ENCODE assay signal across 1 cellular context in the genomic region with DNA sequence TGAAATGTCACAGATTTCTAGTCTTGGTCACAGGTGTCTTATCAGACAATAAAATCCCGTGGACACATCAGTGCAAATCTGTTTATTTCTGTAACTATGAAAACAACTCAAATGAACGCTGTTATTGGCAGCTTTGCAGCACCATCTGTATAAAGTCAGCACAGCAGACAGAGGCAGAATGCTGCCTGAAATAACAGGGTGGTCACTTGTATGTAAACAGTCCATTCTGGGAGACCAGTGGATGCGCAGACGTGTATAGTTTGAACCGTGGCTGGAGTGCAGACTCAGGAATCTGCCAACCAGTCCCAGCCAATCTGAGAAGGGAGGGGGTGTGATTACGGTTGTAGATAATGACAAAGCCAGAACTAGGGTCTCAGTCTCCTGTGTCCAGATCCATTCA.
TF ChIP-seq lines count a peak whose summit lies in the region.

No MANE protein-coding gene starts in this region.

TF ChIP-seq in SK-N-SH, 30 proteins besides CTCF, POLR2A, EP300 and RAD21 (continued from another document):
- TF ChIP-seq, protein P1, sequence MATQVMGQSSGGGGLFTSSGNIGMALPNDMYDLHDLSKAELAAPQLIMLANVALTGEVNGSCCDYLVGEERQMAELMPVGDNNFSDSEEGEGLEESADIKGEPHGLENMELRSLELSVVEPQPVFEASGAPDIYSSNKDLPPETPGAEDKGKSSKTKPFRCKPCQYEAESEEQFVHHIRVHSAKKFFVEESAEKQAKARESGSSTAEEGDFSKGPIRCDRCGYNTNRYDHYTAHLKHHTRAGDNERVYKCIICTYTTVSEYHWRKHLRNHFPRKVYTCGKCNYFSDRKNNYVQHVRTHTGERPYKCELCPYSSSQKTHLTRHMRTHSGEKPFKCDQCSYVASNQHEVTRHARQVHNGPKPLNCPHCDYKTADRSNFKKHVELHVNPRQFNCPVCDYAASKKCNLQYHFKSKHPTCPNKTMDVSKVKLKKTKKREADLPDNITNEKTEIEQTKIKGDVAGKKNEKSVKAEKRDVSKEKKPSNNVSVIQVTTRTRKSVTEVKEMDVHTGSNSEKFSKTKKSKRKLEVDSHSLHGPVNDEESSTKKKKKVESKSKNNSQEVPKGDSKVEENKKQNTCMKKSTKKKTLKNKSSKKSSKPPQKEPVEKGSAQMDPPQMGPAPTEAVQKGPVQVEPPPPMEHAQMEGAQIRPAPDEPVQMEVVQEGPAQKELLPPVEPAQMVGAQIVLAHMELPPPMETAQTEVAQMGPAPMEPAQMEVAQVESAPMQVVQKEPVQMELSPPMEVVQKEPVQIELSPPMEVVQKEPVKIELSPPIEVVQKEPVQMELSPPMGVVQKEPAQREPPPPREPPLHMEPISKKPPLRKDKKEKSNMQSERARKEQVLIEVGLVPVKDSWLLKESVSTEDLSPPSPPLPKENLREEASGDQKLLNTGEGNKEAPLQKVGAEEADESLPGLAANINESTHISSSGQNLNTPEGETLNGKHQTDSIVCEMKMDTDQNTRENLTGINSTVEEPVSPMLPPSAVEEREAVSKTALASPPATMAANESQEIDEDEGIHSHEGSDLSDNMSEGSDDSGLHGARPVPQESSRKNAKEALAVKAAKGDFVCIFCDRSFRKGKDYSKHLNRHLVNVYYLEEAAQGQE (IDR thresholded peaks at IDR 0.05; ENCODE audit: low read depth, low read length): no peak
- TF ChIP-seq GATA2 (CRISPR knock-in tag; IDR thresholded peaks at IDR 0.05) (no peak), CHD2 (IDR thresholded peaks at IDR 0.05; ENCODE audit: low read length, partially characterized antibody) (no peak), SIN3A (IDR thresholded peaks at IDR 0.05; ENCODE audit: borderline replicate concordance, low read depth, low read length) (no peak), NFIC (IDR thresholded peaks at IDR 0.05; ENCODE audit: borderline replicate concordance) (no peak), POLR2AphosphoS5 (IDR thresholded peaks at IDR 0.05; ENCODE audit: low read depth, low read length) (no peak), TCF12 (IDR thresholded peaks at IDR 0.05) (no peak), FOXM1 (IDR thresholded peaks at IDR 0.05; ENCODE audit: low read depth) (no peak)
- TF ChIP-seq, protein P2, sequence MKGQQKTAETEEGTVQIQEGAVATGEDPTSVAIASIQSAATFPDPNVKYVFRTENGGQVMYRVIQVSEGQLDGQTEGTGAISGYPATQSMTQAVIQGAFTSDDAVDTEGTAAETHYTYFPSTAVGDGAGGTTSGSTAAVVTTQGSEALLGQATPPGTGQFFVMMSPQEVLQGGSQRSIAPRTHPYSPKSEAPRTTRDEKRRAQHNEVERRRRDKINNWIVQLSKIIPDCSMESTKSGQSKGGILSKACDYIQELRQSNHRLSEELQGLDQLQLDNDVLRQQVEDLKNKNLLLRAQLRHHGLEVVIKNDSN (IDR thresholded peaks at IDR 0.05; ENCODE audit: borderline replicate concordance, low read depth): no peak
